15 cellular contexts compared by ENCODE assay signal in genomic region chr2:165815299-165815698, GRCh38.
DNase-seq lines count a peak whose midpoint lies in the region; ATAC-seq and TF ChIP-seq lines count a peak whose summit lies in the region.
"Had no signal": no experiment of that assay in that cellular context is flagged by ENCODE, and none has a peak within 500 bp of the region (broad histone marks: within the 10 kb centered on the region; RNA-seq: fewer than 3 reads in every experiment).

No MANE protein-coding gene starts in this region.

- no peak overlapping the region for H3K4me3 ChIP-seq in BLaER1
- H3K4me3 ChIP-seq in HL-60 (replicated peaks; ENCODE audit: insufficient read depth, low read length), result no peak overlapping the region
- H3K4me3 ChIP-seq: right lobe of liver, thoracic aorta had no signal

- no peak overlapping the region for H3K27ac ChIP-seq in BLaER1
- peak overlapping the region; percentile 47 for H3K27ac ChIP-seq in HL-60 (replicated peaks)
- H3K27ac ChIP-seq: right lobe of liver, thoracic aorta had no signal

- no peaks in the 10 kb centered on the region for H3K9me3 ChIP-seq in BLaER1
- H3K9me3 ChIP-seq: right lobe of liver, thoracic aorta had no signal

- H3K36me3 ChIP-seq in BLaER1, result no peaks in the 10 kb centered on the region
- H3K36me3 ChIP-seq: right lobe of liver, thoracic aorta had no signal

- peak overlapping the region; percentile 11; the same call in 1 of the 2 replicates for H3K4me2 ChIP-seq in BLaER1

- ATAC-seq in GM19351 (IDR thresholded peaks at IDR 0.05; ENCODE audit: unreplicated experiment) (peak; percentile 65), HG02763 (IDR thresholded peaks at IDR 0.05; ENCODE audit: unreplicated experiment) (peak; percentile 49)
- ATAC-seq: right lobe of liver had no signal

- H3K9ac ChIP-seq in BLaER1, result no peak overlapping the region

- H3K27me3 ChIP-seq in BLaER1 (no peaks in the 10 kb centered on the region), HL-60 (ENCODE audit: insufficient read depth, poor library complexity, severe bottlenecking) (no peaks in the 10 kb centered on the region)
- H3K27me3 ChIP-seq: right lobe of liver had no signal

- DNase-seq in HL-60 (ENCODE audit: low read depth in 1 of 2, low spot score in 1 of 2), result no peak
- no peak for DNase-seq in NCI-H2227 (lab: John Stamatoyannopoulos, UW; ENCODE audit: unreplicated experiment)
- no peak for DNase-seq in activated T-cell treated with anti-CD3 and anti-CD28 coated beads, Interleukin-2, amount 50 U/mL, for 1 hour
- no peak for DNase-seq in NCI-H2081 (lab: John Stamatoyannopoulos, UW)
- no peak for DNase-seq in iPS-NIHi7 (ENCODE audit: extremely low spot score)
- DNase-seq: activated CD4-positive, alpha-beta T cell treated with anti-CD3 and anti-CD28 coated beads for 48 hours; activated naive CD4-positive, alpha-beta T cell treated with Interleukin-2 at 50 U/mL for 16 hours; DMS153; NCI-H69; right lobe of liver; SW 1271 had no signal

- H3K4me1 ChIP-seq in BLaER1, result peaks cover 12% of the 10 kb centered on the region; the same call in 1 of the 2 replicates
- H3K4me1 ChIP-seq: right lobe of liver had no signal

- H4K20me1 ChIP-seq in BLaER1, result no peaks in the 10 kb centered on the region

- no peak for TF ChIP-seq CTCF in HL-60 (IDR thresholded peaks at IDR 0.05; ENCODE audit: insufficient read depth, low read length)
